11 cellular contexts compared by ENCODE assay signal in genomic region chr7:140607441-140607989, GRCh38. TPM values are rescaled to one million over a fixed set of nuclear protein-coding genes. Genes with fewer than 3 reads are reported as not detected.
A peak's percentile ranks its signal among the peaks of the same experiment; 100 is the strongest.
DNase-seq lines count a peak whose midpoint lies in the region; ATAC-seq and TF ChIP-seq lines count a peak whose summit lies in the region.
"Had no signal": no experiment of that assay in that cellular context is flagged by ENCODE, and none has a peak within 500 bp of the region (broad histone marks: within the 10 kb centered on the region; RNA-seq: fewer than 3 reads in every experiment).

No MANE protein-coding gene starts in this region.

- H3K36me3 ChIP-seq in GM23248 (ENCODE audit: low read depth) (no peaks in the 10 kb centered on the region), colonic mucosa (no peaks in the 10 kb centered on the region), skeletal muscle tissue (ENCODE audit: control insufficient read depth in 3 of 3, insufficient read depth in 3 of 3, low read length in 3 of 3) (peaks cover 0 to 2% (median 0%) of the 10 kb centered on the region in 3 donors)

- H3F3A ChIP-seq in GM23248 (ENCODE audit: insufficient read depth), result peaks cover 35% of the 10 kb centered on the region

- in situ Hi-C loops in GM23248 (cut with MboI), result no loop called here

- H3K9me3 ChIP-seq in GM23248 (ENCODE audit: low read depth) (no peaks in the 10 kb centered on the region), colonic mucosa (no peaks in the 10 kb centered on the region), skeletal muscle tissue (ENCODE audit: control insufficient read depth in 3 of 3, low read length in 3 of 3) (no peaks in the 10 kb centered on the region)

- no peaks in the 10 kb centered on the region for H3K79me2 ChIP-seq in GM23248 (ENCODE audit: insufficient read depth)

- 1 to 5% methylated on average over 7 of the region's 7 CpGs for WGBS in GM23248 (ENCODE audit: low coverage in 1 of 2, low lambda C conversion rate in 2 of 2, missing lambda C conversion rate in 2 of 2), 2 experiments

- peak overlapping the region; percentile 73 for H3K27ac ChIP-seq in GM23248
- no peak overlapping the region for H3K27ac ChIP-seq in colonic mucosa
- peak overlapping the region; percentile 50 for H3K27ac ChIP-seq in skeletal muscle tissue (ENCODE audit: low read depth, low read length)
- H3K27ac ChIP-seq: VCaP had no signal

- peak; percentile 89 for DNase-seq in GM23248
- DNase-seq in colonic mucosa, result peak; percentile 39
- DNase-seq in iris pigment epithelial cell (ENCODE audit: low read depth), result peak; percentile 14
- no peak for DNase-seq in stimulated activated CD4-positive, alpha-beta T cell treated with anti-CD3 and anti-CD28 coated beads, Interleukin-2, amount 100 ng/mL, for 24 hours
- DNase-seq in activated CD4-positive, alpha-beta T cell treated with anti-CD3 and anti-CD28 coated beads, Interleukin-2, amount 50 U/mL, for 4 hours, result no peak
- DNase-seq in NCI-H2081 (lab: John Stamatoyannopoulos, UW), result no peak
- DNase-seq: Calu3 had no signal

- peak overlapping the region; percentile 26 for H2AFZ ChIP-seq in GM23248

- H3K4me3 ChIP-seq in GM23248, result no peak overlapping the region
- no peak overlapping the region for H3K4me3 ChIP-seq in colonic mucosa
- peak overlapping the region in 2 of 3 donors; percentile 9 to 24 for H3K4me3 ChIP-seq in skeletal muscle tissue (ENCODE audit: low read length in 3 of 3)
- H3K4me3 ChIP-seq: skin epidermis had no signal

- no peak for TF ChIP-seq CTCF in colonic mucosa (IDR thresholded peaks at IDR 0.05)

- H3K27me3 ChIP-seq in GM23248 (replicated peaks; ENCODE audit: insufficient read depth) (no peaks in the 10 kb centered on the region), colonic mucosa (no peaks in the 10 kb centered on the region), skeletal muscle tissue (ENCODE audit: control insufficient read depth in 3 of 3, insufficient read depth in 3 of 3, low read length in 3 of 3) (no peaks in the 10 kb centered on the region)

- H3K4me1 ChIP-seq in GM23248 (ENCODE audit: insufficient read depth), result peaks cover 61% of the 10 kb centered on the region
- no peaks in the 10 kb centered on the region for H3K4me1 ChIP-seq in colonic mucosa
- H3K4me1 ChIP-seq in skeletal muscle tissue (ENCODE audit: control insufficient read depth in 3 of 3, insufficient read depth in 3 of 3, low read length in 3 of 3), result peaks cover 21 to 27% (median 21%) of the 10 kb centered on the region in 3 donors

- H3K9ac ChIP-seq in GM23248, result peak overlapping the region; percentile 49
- H3K9ac ChIP-seq in colonic mucosa (ENCODE audit: low read depth in 2 of 2, low read length in 2 of 2), result peak overlapping the region; percentile 35 to 40
- H3K9ac ChIP-seq in skeletal muscle tissue (ENCODE audit: low read depth in 1 of 3, low read length in 3 of 3), result peak overlapping the region in 1 of 3 donors; percentile 40

- no peaks in the 10 kb centered on the region for H3K9me2 ChIP-seq in GM23248 (ENCODE audit: insufficient read depth)

- no peak for ATAC-seq in GM21786 (IDR thresholded peaks at IDR 0.05; ENCODE audit: unreplicated experiment)

- H4K20me1 ChIP-seq in GM23248 (ENCODE audit: insufficient read depth), result no peaks in the 10 kb centered on the region

- H3K4me2 ChIP-seq in GM23248 (ENCODE audit: unreplicated experiment), result no peak overlapping the region

- intact Hi-C loops in colonic mucosa (cut with DNase I), result no loop called here

RNA-seq across cellular contexts. Expression of gene DENND2A, which starts 33.1 kb away (rescaled TPM):
- total RNA-seq in GM23248 (2014; rRNA removed; shearing (Covaris generic)), result 2.2 and 2.4 TPM in 2 replicates
- polyA plus RNA-seq in GM23248 (2016; fragmentation: Nextera tagmentation; extraction: Ambion mirVana), result 0.78 and 1.6 TPM in 2 replicates
- 1 to 10 TPM; 7.4 to 9.2 TPM for total RNA-seq in colonic mucosa
- 32.4 TPM for total RNA-seq in skeletal muscle tissue
- total RNA-seq: Calu3 had no signal

Comparison
In these comparisons a context has a peak if more than half of its experiments do, and no peak if none do; other contexts are left out.
1. DNase-seq: peak in GM23248 (single experiment), colonic mucosa (single experiment) and iris pigment epithelial cell (single experiment); none in stimulated activated CD4-positive, alpha-beta T cell treated with anti-CD3 and anti-CD28 coated beads, Interleukin-2, amount 100 ng/mL, for 24 hours (0 of 2), activated CD4-positive, alpha-beta T cell treated with anti-CD3 and anti-CD28 coated beads, Interleukin-2, amount 50 U/mL, for 4 hours (0 of 2) and NCI-H2081 (0 of 2).
2. H3K4me3 ChIP-seq: peak in skeletal muscle tissue (2 of 3); none in GM23248 (single experiment) and colonic mucosa (single experiment).